Comparison of ENCODE assay signal across 23 cellular contexts in the genomic region with DNA sequence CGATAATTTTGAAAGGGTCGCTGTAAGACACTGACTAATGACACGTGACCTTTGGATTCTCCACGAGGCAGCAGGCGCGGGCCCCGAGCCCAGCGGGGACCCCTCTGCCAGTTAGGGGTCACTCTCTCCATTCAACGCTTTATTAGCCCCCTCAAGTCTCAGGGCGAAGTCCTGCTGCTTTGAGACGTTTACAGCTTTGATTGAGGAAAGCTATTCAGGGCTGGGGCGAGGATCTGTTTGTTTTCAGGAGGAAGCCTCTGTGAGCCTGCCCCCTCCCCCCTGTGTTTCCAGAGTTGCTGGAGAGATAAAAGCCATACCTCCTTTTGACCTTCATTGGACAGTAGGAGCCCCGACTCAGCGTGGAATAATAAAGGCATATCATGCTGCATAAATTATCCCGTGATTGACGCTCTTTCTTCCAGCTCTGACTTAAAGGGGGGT. TPM values are rescaled to one million over a fixed set of nuclear protein-coding genes. Genes with fewer than 3 reads are reported as not detected.
DNase-seq lines count a peak whose midpoint lies in the region; ATAC-seq, FAIRE-seq and TF ChIP-seq lines count a peak whose summit lies in the region.
"Had no signal": no experiment of that assay in that cellular context is flagged by ENCODE, and none has a peak within 500 bp of the region (broad histone marks: within the 10 kb centered on the region; RNA-seq: fewer than 3 reads in every experiment).

No MANE protein-coding gene starts in this region.

- peaks cover 12% of the 10 kb centered on the region for H3K27me3 ChIP-seq in cardiac muscle cell
- H3K27me3 ChIP-seq in astrocyte (ENCODE audit: insufficient read depth, low read length): peaks cover 48% of the 10 kb centered on the region
- peaks cover 83% of the 10 kb centered on the region for H3K27me3 ChIP-seq in transverse colon

- H4K20me1 ChIP-seq in astrocyte (ENCODE audit: insufficient read depth, low read length): no peaks in the 10 kb centered on the region

- H3K27ac Mint-ChIP-seq in astrocyte (ENCODE audit: unreplicated experiment): no peak overlapping the region
- H3K27ac Mint-ChIP-seq in natural killer cell: no peak overlapping the region
- H3K27ac Mint-ChIP-seq: activated B cell treated with CpG ODN at 0.5 μM for 24 hours; activated naive CD4-positive, alpha-beta T cell treated with anti-CD3 and anti-CD28 coated beads, Interleukin-2, amount 50 U/mL, for 24 hours; IgD-negative memory B cell had no signal

- H3K36me3 ChIP-seq in cardiac muscle cell (no peaks in the 10 kb centered on the region), astrocyte (ENCODE audit: insufficient read depth, low read length) (no peaks in the 10 kb centered on the region), transverse colon (no peaks in the 10 kb centered on the region)
- H3K36me3 ChIP-seq: sigmoid colon, vagina had no signal

- H3K36me3 Mint-ChIP-seq in astrocyte (ENCODE audit: low read depth, unreplicated experiment) (no peaks in the 10 kb centered on the region), natural killer cell (no peaks in the 10 kb centered on the region)
- H3K36me3 Mint-ChIP-seq: activated naive CD4-positive, alpha-beta T cell treated with anti-CD3 and anti-CD28 coated beads, Interleukin-2, amount 50 U/mL, for 24 hours had no signal

- no peaks in the 10 kb centered on the region for H3K79me2 ChIP-seq in astrocyte (ENCODE audit: insufficient read depth, low read length)

- no peak for ATAC-seq in natural killer cell
- ATAC-seq in HG03521 (IDR thresholded peaks at IDR 0.05; ENCODE audit: unreplicated experiment): no peak
- ATAC-seq: left cardiac atrium; naive thymus-derived CD8-positive, alpha-beta T cell had no signal

- H3K9me3 ChIP-seq in cardiac muscle cell (ENCODE audit: low read depth) (no peaks in the 10 kb centered on the region), astrocyte (ENCODE audit: insufficient read depth, low read depth, low read length) (no peaks in the 10 kb centered on the region), transverse colon (no peaks in the 10 kb centered on the region)
- H3K9me3 ChIP-seq: sigmoid colon, vagina had no signal

- no peak overlapping the region for H3K4me3 ChIP-seq in cardiac muscle cell
- no peak overlapping the region for H3K4me3 ChIP-seq in astrocyte (ENCODE audit: insufficient read depth, low read depth, low read length)
- peak overlapping the region in 1 of 4 donors; percentile 11 for H3K4me3 ChIP-seq in transverse colon
- H3K4me3 ChIP-seq: PC-9, sigmoid colon, vagina had no signal

- DNase-seq in cardiac muscle cell (ENCODE audit: low read depth in 1 of 2, low spot score in 1 of 2): peak in 1 of 2 donors; percentile 81
- DNase-seq in cardiac septum (ENCODE audit: low spot score): no peak
- no peak for DNase-seq in astrocyte (ENCODE audit: low read depth)
- DNase-seq in left kidney (ENCODE audit: low read depth, low spot score): peak; percentile 53
- DNase-seq in transverse colon: peak; percentile 16
- no peak for DNase-seq in natural killer cell
- no peak for DNase-seq in activated naive CD4-positive, alpha-beta T cell treated with anti-CD3 and anti-CD28 coated beads, Interleukin-2, amount 50 U/mL, for 16 hours
- DNase-seq: activated B cell treated with CpG ODN at 0.5 μM for 24 hours; activated CD8-positive, alpha-beta memory T cell treated with anti-CD3 and anti-CD28 coated beads, Interleukin-2, amount 50 U/mL, for 4 hours; COR-L47; GF-D8; left cardiac atrium; naive thymus-derived CD8-positive, alpha-beta T cell; NCI-H1417; PC-9; sigmoid colon; stimulated activated CD4-positive, alpha-beta T cell treated with anti-CD3 and anti-CD28 coated beads, Interleukin-4, amount 100 ng/mL, for 4 hours had no signal

- no peaks in the 10 kb centered on the region for H3K9me3 Mint-ChIP-seq in astrocyte (ENCODE audit: unreplicated experiment)
- H3K9me3 Mint-ChIP-seq in natural killer cell: no peaks in the 10 kb centered on the region
- H3K9me3 Mint-ChIP-seq: activated B cell treated with CpG ODN at 0.5 μM for 24 hours; activated naive CD4-positive, alpha-beta T cell treated with anti-CD3 and anti-CD28 coated beads, Interleukin-2, amount 50 U/mL, for 24 hours; central memory CD8-positive, alpha-beta T cell had no signal

- TF ChIP-seq CTCF in cardiac muscle cell (IDR thresholded peaks at IDR 0.05; ENCODE audit: low read depth, low read length): no peak
- TF ChIP-seq CTCF in astrocyte (IDR thresholded peaks at IDR 0.05; ENCODE audit: insufficient read depth, low read depth, low read length): no peak
- TF ChIP-seq CTCF in transverse colon (IDR thresholded peaks at IDR 0.05): no peak
- TF ChIP-seq CTCF in natural killer cell (IDR thresholded peaks at IDR 0.05): no peak

- H3K4me1 Mint-ChIP-seq in astrocyte (ENCODE audit: low read depth, unreplicated experiment) (peaks cover 1% of the 10 kb centered on the region), natural killer cell (peaks cover 0 to 6% of the 10 kb centered on the region in 2 donors)
- H3K4me1 Mint-ChIP-seq: central memory CD8-positive, alpha-beta T cell had no signal

- H3K9ac ChIP-seq in astrocyte (ENCODE audit: low read length): no peak overlapping the region

- TF ChIP-seq EP300 in transverse colon (IDR thresholded peaks at IDR 0.05; ENCODE audit: low read depth): no peak

- H2AFZ ChIP-seq in astrocyte (ENCODE audit: low read depth, low read length): no peak overlapping the region
- H2AFZ ChIP-seq: PC-9 had no signal

- intact Hi-C loops in cardiac septum (cut with DNase I) (no loop called here), transverse colon (cut with DNase I; ENCODE audit: low total_unique reads) (no loop called here), natural killer cell (cut with micrococcal nuclease) (no loop called here)

- no peak for TF ChIP-seq POLR2A in transverse colon (IDR thresholded peaks at IDR 0.05)

- in situ Hi-C loops in transverse colon (cut with MboI; ENCODE audit: low pct_ligation_motif_present in 1 of 4, low pct_unique_long_range_greater_than_20kb in 1 of 4, low sequenced_read_pairs in 3 of 4): no loop called here

- peaks cover 33% of the 10 kb centered on the region for H3K4me1 ChIP-seq in cardiac muscle cell (ENCODE audit: low read depth)
- no peaks in the 10 kb centered on the region for H3K4me1 ChIP-seq in astrocyte (ENCODE audit: insufficient read depth, low read length)
- peaks cover 0 to 12% (median 10%) of the 10 kb centered on the region in 4 donors for H3K4me1 ChIP-seq in transverse colon
- H3K4me1 ChIP-seq: vagina had no signal

- peaks cover 69% of the 10 kb centered on the region for H3K27me3 Mint-ChIP-seq in astrocyte (ENCODE audit: low read depth, unreplicated experiment)
- H3K27me3 Mint-ChIP-seq in natural killer cell (ENCODE audit: low read depth in 2 of 2): peaks cover 43 to 58% of the 10 kb centered on the region in 2 donors

- H3K27ac ChIP-seq in cardiac muscle cell: peak overlapping the region; percentile 61
- H3K27ac ChIP-seq in astrocyte (ENCODE audit: low read depth, low read length): no peak overlapping the region
- H3K27ac ChIP-seq in transverse colon: no peak overlapping the region
- H3K27ac ChIP-seq: PC-9, sigmoid colon, vagina had no signal

- WGBS in transverse colon (ENCODE audit: low coverage in 1 of 2), 2 donors: 0 to 5% methylated on average over 2 to 16 of the region's 16 CpGs

- no peak overlapping the region for H3K4me3 Mint-ChIP-seq in astrocyte (ENCODE audit: unreplicated experiment)
- no peak overlapping the region for H3K4me3 Mint-ChIP-seq in natural killer cell
- H3K4me3 Mint-ChIP-seq: activated B cell treated with CpG ODN at 0.5 μM for 24 hours; activated naive CD4-positive, alpha-beta T cell treated with anti-CD3 and anti-CD28 coated beads, Interleukin-2, amount 50 U/mL, for 24 hours; central memory CD8-positive, alpha-beta T cell had no signal

- H3K4me2 ChIP-seq in astrocyte (ENCODE audit: low read length): peak overlapping the region; percentile 63
- H3K4me2 ChIP-seq: PC-9 had no signal

- FAIRE-seq in astrocyte (lab: Jason Lieb, UNC): no peak

RNA-seq across cellular contexts. Expression of a gene that starts 31.4 kb away (rescaled TPM):
- 104 and 125 TPM in 2 replicates for total RNA-seq in cardiac muscle cell
- polyA plus RNA-seq in cardiac muscle cell: 91.8 and 123 TPM in 2 replicates
- 2.1 TPM for total RNA-seq in cardiac septum
- 5.6 and 12.0 TPM in 2 replicates for total RNA-seq in astrocyte
- 1 to 10 TPM in 1 of 4 donors, under 1 TPM in 1, not detected in 2; 0.27 to 1.1 TPM for total RNA-seq in transverse colon
- total RNA-seq in natural killer cell: under 1 TPM in 1 of 3 donors, not detected in 2; 0.40 TPM
- total RNA-seq: A673; activated B cell treated with CpG ODN at 0.5 μM for 24 hours; naive thymus-derived CD8-positive, alpha-beta T cell; PC-9 had no signal
- polyA plus RNA-seq: IgD-negative memory B cell; naive thymus-derived CD8-positive, alpha-beta T cell had no signal

Comparison
In these comparisons a context has a peak if more than half of its experiments do, and no peak if none do; other contexts are left out.
1. DNase-seq: peak in left kidney (single experiment) and transverse colon (single experiment); none in cardiac septum (single experiment), astrocyte (single experiment), natural killer cell (single experiment) and activated naive CD4-positive, alpha-beta T cell treated with anti-CD3 and anti-CD28 coated beads, Interleukin-2, amount 50 U/mL, for 16 hours (single experiment).